ENCODE assay signal across 8 cellular contexts in genomic region chr16:20900299-20901067, GRCh38. TPM values are rescaled to one million over a fixed set of nuclear protein-coding genes. Genes with fewer than 3 reads are reported as not detected.
DNase-seq lines count a peak whose midpoint lies in the region; ATAC-seq, FAIRE-seq and TF ChIP-seq lines count a peak whose summit lies in the region.

DCUN1D3 (minus strand) TSS chr16:20900358; CDS start chr16:20862538, 37,820 bp downstream.
LYRM1 (plus strand) TSS chr16:20900771; CDS start chr16:20915556, 14,785 bp downstream.

- H3K9me3 Mint-ChIP-seq in activated T-cell treated with anti-CD3 and anti-CD28 coated beads, Interleukin-2, amount 50 U/mL, for 72 hours: no peaks in the 10 kb centered on the region

- DNase-seq in DMS153 treated with DMSO at 0.1 percent for 48 hours (lab: John Stamatoyannopoulos, UW; ENCODE audit: unreplicated experiment) (peak; percentile 94), RCC 7860 (ENCODE audit: low spot score) (peak; percentile 94), esophagus squamous epithelium (lab: John Stamatoyannopoulos, UW) (peak; percentile 73), myocyte (ENCODE audit: low read depth) (peak; percentile 99)
- peak; percentile 85 to 89 for DNase-seq in activated T-cell treated with anti-CD3 and anti-CD28 coated beads, Interleukin-2, amount 50 U/mL, for 72 hours
- DNase-seq in stimulated activated CD8-positive, alpha-beta memory T cell treated with anti-CD3 and anti-CD28 coated beads, Interleukin-7, amount 100 ng/mL, for 48 hours (ENCODE audit: extremely low read depth in 1 of 2, low read depth in 1 of 2): peak; percentile 88 to 93

- H3K4me3 ChIP-seq in esophagus squamous epithelium: peak within 1 kb of the TSS; percentile 73 to 91 (median 78)

- H3K9me3 ChIP-seq in KOPT-K1 (ENCODE audit: insufficient read depth, low read length, poor library complexity, severe bottlenecking): no peaks in the 10 kb centered on the region
- no peaks in the 10 kb centered on the region for H3K9me3 ChIP-seq in esophagus squamous epithelium

- H3K27ac ChIP-seq in KOPT-K1 (ENCODE audit: low read depth, low read length, poor library complexity, severe bottlenecking) (peak within 1 kb of the TSS; percentile 82), esophagus squamous epithelium (peak within 1 kb of the TSS; percentile 95 to 99 (median 97))

- H3K4me3 Mint-ChIP-seq in activated T-cell treated with anti-CD3 and anti-CD28 coated beads, Interleukin-2, amount 50 U/mL, for 72 hours: peak within 1 kb of the TSS; percentile 87 to 90

- WGBS in esophagus squamous epithelium, 2 donors: 0 to 1% methylated on average over 16 to 30 of the region's 62 CpGs

- peaks cover 11 to 19% of the 10 kb centered on the region in 2 donors for H3K36me3 Mint-ChIP-seq in activated T-cell treated with anti-CD3 and anti-CD28 coated beads, Interleukin-2, amount 50 U/mL, for 72 hours (ENCODE audit: insufficient read depth in 2 of 2)

- H3K27ac Mint-ChIP-seq in activated T-cell treated with anti-CD3 and anti-CD28 coated beads, Interleukin-2, amount 50 U/mL, for 72 hours: peak within 1 kb of the TSS; percentile 96

- H3K4me1 Mint-ChIP-seq in activated T-cell treated with anti-CD3 and anti-CD28 coated beads, Interleukin-2, amount 50 U/mL, for 72 hours (ENCODE audit: low read depth): peaks cover 66% of the 10 kb centered on the region

- peak in 1 of 6 experiments; percentile 4 for TF ChIP-seq CTCF in esophagus squamous epithelium (IDR thresholded peaks at IDR 0.05)

- no peaks in the 10 kb centered on the region for H3K27me3 ChIP-seq in esophagus squamous epithelium

- intact Hi-C loops in esophagus squamous epithelium (cut with DNase I): no loop called here

- peak in 3 of 4 donors; percentile 53 to 96 (median 91) for TF ChIP-seq POLR2A in esophagus squamous epithelium (IDR thresholded peaks at IDR 0.05)

- peak; percentile 71 for ATAC-seq in GM21723 (IDR thresholded peaks at IDR 0.05; ENCODE audit: unreplicated experiment)
- peak; percentile 86 to 89 for ATAC-seq in activated T-cell treated with anti-CD3 and anti-CD28 coated beads, Interleukin-2, amount 50 U/mL, for 72 hours (replicated peaks in 1 of 2)

- peak; percentile 80 for FAIRE-seq in RCC 7860 (lab: Jason Lieb, UNC)

- H3K4me1 ChIP-seq in esophagus squamous epithelium: peaks cover 35 to 82% (median 54%) of the 10 kb centered on the region in 3 donors

- H3K27me3 Mint-ChIP-seq in activated T-cell treated with anti-CD3 and anti-CD28 coated beads, Interleukin-2, amount 50 U/mL, for 72 hours (ENCODE audit: low read depth): no peaks in the 10 kb centered on the region

- H3K36me3 ChIP-seq in KOPT-K1 (ENCODE audit: insufficient read depth, low read length): peaks cover 2% of the 10 kb centered on the region; the same call in 1 of the 2 replicates
- peaks cover 0 to 10% (median 0%) of the 10 kb centered on the region in 3 donors for H3K36me3 ChIP-seq in esophagus squamous epithelium

RNA-seq across cellular contexts. Expression of gene DCUN1D3, which starts in this region (rescaled TPM):
- total RNA-seq in activated T-cell treated with anti-CD3 and anti-CD28 coated beads, Interleukin-2, amount 50 U/mL, for 72 hours: 1 to 10 TPM; 5.7 to 9.9 TPM
- total RNA-seq in esophagus squamous epithelium: 10 to 100 TPM; 14.5 to 37.2 (median 19.4) TPM
- total RNA-seq in myocyte: 18.8 TPM in 2 replicates
- 21.7 TPM for polyA plus RNA-seq in myocyte (2012)

RNA-seq across cellular contexts. Expression of gene LYRM1, which starts in this region (rescaled TPM):
- 10 to 100 TPM; 31.8 to 44.0 TPM for total RNA-seq in activated T-cell treated with anti-CD3 and anti-CD28 coated beads, Interleukin-2, amount 50 U/mL, for 72 hours
- total RNA-seq in esophagus squamous epithelium (10 to 100 TPM; 21.9 to 37.9 (median 34.3) TPM), myocyte (54.9 and 77.8 TPM in 2 replicates)
- polyA plus RNA-seq in myocyte (2012): 30.8 TPM

Comparison
In these comparisons a context has a peak if more than half of its experiments do, and no peak if none do; other contexts are left out.
1. Peak in every context shown above with its lines: DNase-seq, ATAC-seq, H3K4me3 ChIP-seq and H3K27ac ChIP-seq.